ENCODE assay signal across 31 cellular contexts in genomic region chr19:39425744-39426143, GRCh38. TPM values are rescaled to one million over a fixed set of nuclear protein-coding genes. Genes with fewer than 3 reads are reported as not detected.
DNase-seq lines count a peak whose midpoint lies in the region; ATAC-seq, FAIRE-seq and TF ChIP-seq lines count a peak whose summit lies in the region.
"Had no signal": no experiment of that assay in that cellular context is flagged by ENCODE, and none has a peak within 500 bp of the region (broad histone marks: within the 10 kb centered on the region; RNA-seq: fewer than 3 reads in every experiment).

No MANE protein-coding gene starts in this region.

- ATAC-seq in HG03045 (IDR thresholded peaks at IDR 0.05; ENCODE audit: unreplicated experiment), result no peak
- ATAC-seq: activated CD8-positive, alpha-beta T cell treated with anti-CD3 and anti-CD28 coated beads for 36 hours; left ventricle myocardium superior; naive thymus-derived CD4-positive, alpha-beta T cell had no signal

- H3K9me3 Mint-ChIP-seq in activated naive CD4-positive, alpha-beta T cell treated with anti-CD3 and anti-CD28 coated beads for 36 hours, result no peaks in the 10 kb centered on the region
- H3K9me3 Mint-ChIP-seq in neural crest cell, result no peaks in the 10 kb centered on the region
- H3K9me3 Mint-ChIP-seq in HFFc6, result no peaks in the 10 kb centered on the region
- H3K9me3 Mint-ChIP-seq: activated CD8-positive, alpha-beta T cell treated with anti-CD3 and anti-CD28 coated beads for 36 hours; activated naive CD8-positive, alpha-beta T cell treated with anti-CD3 and anti-CD28 coated beads, Interleukin-2, amount 10 ng/mL, durations not matched to agents 7 days and 5 days; CD4-positive, alpha-beta memory T cell; T-helper 1 cell treated with Interleukin-12 subunit alpha and Interleukin-12 subunit beta and Interleukin-4 antibody, amounts not matched to agents 30 μg/mL and 1 μg/mL, for 36 hours had no signal

- H3K4me1 Mint-ChIP-seq in activated naive CD4-positive, alpha-beta T cell treated with anti-CD3 and anti-CD28 coated beads for 36 hours (ENCODE audit: low read depth), result peaks cover 5% of the 10 kb centered on the region
- peaks cover 34% of the 10 kb centered on the region for H3K4me1 Mint-ChIP-seq in neural crest cell
- peaks cover 21% of the 10 kb centered on the region for H3K4me1 Mint-ChIP-seq in HFFc6 (ENCODE audit: low read depth)

- H3K4me3 ChIP-seq in bronchial epithelial cell (ENCODE audit: low read depth, low read length), result no peak overlapping the region
- H3K4me3 ChIP-seq: GM23248, ovary, upper lobe of left lung had no signal

- no peak overlapping the region for H3K4me3 Mint-ChIP-seq in activated naive CD4-positive, alpha-beta T cell treated with anti-CD3 and anti-CD28 coated beads for 36 hours
- H3K4me3 Mint-ChIP-seq in neural crest cell (peak overlapping the region; percentile 1), HFFc6 (no peak overlapping the region)
- H3K4me3 Mint-ChIP-seq: activated CD8-positive, alpha-beta T cell treated with anti-CD3 and anti-CD28 coated beads for 36 hours; activated naive CD8-positive, alpha-beta T cell treated with anti-CD3 and anti-CD28 coated beads, Interleukin-2, amount 10 ng/mL, durations not matched to agents 7 days and 5 days; CD4-positive, alpha-beta memory T cell; naive thymus-derived CD4-positive, alpha-beta T cell; T-helper 1 cell treated with Interleukin-12 subunit alpha and Interleukin-12 subunit beta and Interleukin-4 antibody, amounts not matched to agents 30 μg/mL and 1 μg/mL, for 36 hours had no signal

- no peak for TF ChIP-seq CTCF in bronchial epithelial cell (IDR thresholded peaks at IDR 0.05; ENCODE audit: insufficient read depth, low read length, severe bottlenecking)
- no peak for TF ChIP-seq CTCF in neural crest cell (conservative IDR thresholded peaks at IDR 0.05)
- TF ChIP-seq CTCF in HFFc6 (IDR thresholded peaks at IDR 0.05), result no peak

- intact Hi-C loops in activated naive CD4-positive, alpha-beta T cell treated with anti-CD3 and anti-CD28 coated beads for 36 hours (cut with micrococcal nuclease), result no loop called here

- no peaks in the 10 kb centered on the region for H3K27me3 Mint-ChIP-seq in activated naive CD4-positive, alpha-beta T cell treated with anti-CD3 and anti-CD28 coated beads for 36 hours (ENCODE audit: low read depth)
- H3K27me3 Mint-ChIP-seq in neural crest cell (ENCODE audit: low read depth) (peaks cover 2% of the 10 kb centered on the region), HFFc6 (ENCODE audit: insufficient read depth) (peaks cover 14% of the 10 kb centered on the region)
- H3K27me3 Mint-ChIP-seq: activated CD8-positive, alpha-beta T cell treated with anti-CD3 and anti-CD28 coated beads for 36 hours; activated naive CD8-positive, alpha-beta T cell treated with anti-CD3 and anti-CD28 coated beads, Interleukin-2, amount 10 ng/mL, durations not matched to agents 7 days and 5 days; CD4-positive, alpha-beta memory T cell; naive thymus-derived CD4-positive, alpha-beta T cell had no signal

- no peaks in the 10 kb centered on the region for H3K27me3 ChIP-seq in bronchial epithelial cell (ENCODE audit: control insufficient read depth, insufficient read depth, low read length)
- H3K27me3 ChIP-seq: ovary, upper lobe of left lung had no signal

- no peak for DNase-seq in activated naive CD4-positive, alpha-beta T cell treated with anti-CD3 and anti-CD28 coated beads for 36 hours
- DNase-seq in activated naive CD4-positive, alpha-beta T cell treated with anti-CD3 and anti-CD28 coated beads, Interleukin-2, amount 50 U/mL, for 16 hours, result no peak
- no peak for DNase-seq in bronchial epithelial cell (ENCODE audit: low read depth)
- DNase-seq in neural crest cell (ENCODE audit: low read depth, low spot score), result no peak
- no peak for DNase-seq in HFFc6
- DNase-seq in HEK293T (ENCODE audit: extremely low spot score), result no peak
- DNase-seq in DMS153 treated with DMSO at 0.1 percent for 48 hours (lab: John Stamatoyannopoulos, UW; ENCODE audit: unreplicated experiment), result no peak
- DNase-seq: activated CD4-positive, CD25-positive, alpha-beta regulatory T cell treated with anti-CD3 and anti-CD28 coated beads, Interleukin-2, amount 50 U/mL, for 72 hours; activated CD8-positive, alpha-beta T cell treated with anti-CD3 and anti-CD28 coated beads for 36 hours; activated effector memory CD4-positive, alpha-beta T cell treated with anti-CD3 and anti-CD28 coated beads, Interleukin-2, amount 50 U/mL, for 16 hours; activated naive CD8-positive, alpha-beta T cell treated with anti-CD3 and anti-CD28 coated beads, Interleukin-2, amount 10 ng/mL, durations not matched to agents 7 days and 5 days; aorta; CD4-positive, alpha-beta memory T cell; cortex of kidney; GM23248; head of caudate nucleus; left ventricle myocardium superior; naive thymus-derived CD4-positive, alpha-beta T cell; NCI-H1436 treated with DMSO at 0.1 percent for 48 hours; NCI-H226; NCI-H526 treated with DMSO at 0.1 percent for 48 hours; NK-92 treated with Interleukin-12 subunit alpha and Interleukin-12 subunit beta, amount 100 ng/mL, for 24 hours; ovary; SK-N-SH; stimulated activated CD4-positive, alpha-beta T cell treated with anti-CD3 and anti-CD28 coated beads, Interleukin-15, amount 100 ng/mL, for 24 hours; stimulated activated naive CD4-positive, alpha-beta T cell; upper lobe of left lung had no signal

- peak; percentile 60 for FAIRE-seq in bronchial epithelial cell (lab: Jason Lieb, UNC)
- FAIRE-seq: A204.1, keratinocyte had no signal

- CTCF ChIA-PET in activated naive CD4-positive, alpha-beta T cell treated with anti-CD3 and anti-CD28 coated beads for 36 hours (lab: Charles Lee), result interaction anchor here (0.7 to 1.5 kb wide), 2 partner anchors 10 to 14 kb away, joined by 3 to 5 read pairs; partner anchors contain the start of genes PLEKHG2 and RPS16
- CTCF ChIA-PET in HEK293T (lab: Yijun Ruan, JAX), result no interaction called here

- peaks cover 1% of the 10 kb centered on the region for H3K36me3 Mint-ChIP-seq in activated naive CD4-positive, alpha-beta T cell treated with anti-CD3 and anti-CD28 coated beads for 36 hours (ENCODE audit: low read depth)
- H3K36me3 Mint-ChIP-seq in neural crest cell (ENCODE audit: low read depth) (peaks cover 14% of the 10 kb centered on the region), HFFc6 (ENCODE audit: low read depth) (peaks cover 9% of the 10 kb centered on the region)

- POLR2A ChIA-PET in HEK293T (lab: Yijun Ruan, JAX), result interaction anchor here (2.4 to 3.4 kb wide), 2 partner anchors 10 kb away, joined by 30 to 52 read pairs; partner anchors contain the start of gene RPS16

- peak overlapping the region; percentile 2 for H3K27ac Mint-ChIP-seq in activated naive CD4-positive, alpha-beta T cell treated with anti-CD3 and anti-CD28 coated beads for 36 hours
- H3K27ac Mint-ChIP-seq in neural crest cell (ENCODE audit: unreplicated experiment) (no peak overlapping the region), HFFc6 (no peak overlapping the region)
- H3K27ac Mint-ChIP-seq: activated CD8-positive, alpha-beta T cell treated with anti-CD3 and anti-CD28 coated beads for 36 hours; activated naive CD8-positive, alpha-beta T cell treated with anti-CD3 and anti-CD28 coated beads, Interleukin-2, amount 10 ng/mL, durations not matched to agents 7 days and 5 days; T-helper 1 cell treated with Interleukin-12 subunit alpha and Interleukin-12 subunit beta and Interleukin-4 antibody, amounts not matched to agents 30 μg/mL and 1 μg/mL, for 36 hours had no signal

- peaks cover 4% of the 10 kb centered on the region for H3K36me3 ChIP-seq in bronchial epithelial cell (ENCODE audit: control insufficient read depth, insufficient read depth, low read length)
- H3K36me3 ChIP-seq: ovary had no signal

TF ChIP-seq in HEK293T, 16 proteins besides CTCF, POLR2A, EP300 and RAD21 (continues in another document):
- TF ChIP-seq BHLHE40 (IDR thresholded peaks at IDR 0.05; ENCODE audit: borderline replicate concordance) (no peak), CTBP1 (IDR thresholded peaks at IDR 0.05; ENCODE audit: borderline replicate concordance) (no peak), ARNT (IDR thresholded peaks at IDR 0.05) (no peak), FOXM1 (IDR thresholded peaks at IDR 0.05; ENCODE audit: borderline replicate concordance) (no peak), L3MBTL2 (conservative IDR thresholded peaks at IDR 0.05) (no peak), TARDBP (IDR thresholded peaks at IDR 0.05) (no peak), HDGF (IDR thresholded peaks at IDR 0.05; ENCODE audit: borderline replicate concordance) (no peak), SUZ12 (IDR thresholded peaks at IDR 0.05) (no peak), SP1 (IDR thresholded peaks at IDR 0.05) (no peak), ZNF384 (IDR thresholded peaks at IDR 0.05) (no peak), FOXK2 (IDR thresholded peaks at IDR 0.05) (no peak), ELF4 (IDR thresholded peaks at IDR 0.05) (no peak), LEF1 (IDR thresholded peaks at IDR 0.05; ENCODE audit: borderline replicate concordance) (no peak)

RNA-seq across cellular contexts. Expression of gene RPS16, which starts 10.0 kb away (rescaled TPM):
- 1,000 to 10,000 TPM; 4,195 to 4,327 TPM for total RNA-seq in activated naive CD4-positive, alpha-beta T cell treated with anti-CD3 and anti-CD28 coated beads for 36 hours
- total RNA-seq in bronchial epithelial cell, result 75.3 and 94.3 TPM in 2 replicates
- 2,020 and 2,116 TPM in 2 replicates for total RNA-seq in neural crest cell
- 1,000 to 10,000 TPM; 1,647 to 2,008 (median 1,885) TPM for total RNA-seq in HFFc6 (2021; fragmentation: NEBNext Ultra II Directional; extraction: Animal tissue kit (Norgen Biotek cat#: 25700))

RNA-seq across cellular contexts. Expression of gene PLEKHG2, which starts 13.3 kb away (rescaled TPM):
- total RNA-seq in activated naive CD4-positive, alpha-beta T cell treated with anti-CD3 and anti-CD28 coated beads for 36 hours, result 10 to 100 TPM; 27.3 to 34.6 TPM
- total RNA-seq in bronchial epithelial cell, result 3.3 and 5.3 TPM in 2 replicates
- 120 and 135 TPM in 2 replicates for total RNA-seq in neural crest cell
- total RNA-seq in HFFc6 (2021; fragmentation: NEBNext Ultra II Directional; extraction: Animal tissue kit (Norgen Biotek cat#: 25700)), result 10 to 100 TPM; 38.3 to 56.0 (median 45.7) TPM

RNA-seq across cellular contexts. Expression of gene ZFP36, which starts 19.1 kb away (rescaled TPM):
- total RNA-seq in activated naive CD4-positive, alpha-beta T cell treated with anti-CD3 and anti-CD28 coated beads for 36 hours, result 100 to 1,000 TPM; 113 to 116 TPM
- total RNA-seq in bronchial epithelial cell, result 3.4 and 5.0 TPM in 2 replicates
- total RNA-seq in neural crest cell, result 4.0 TPM in 2 replicates
- total RNA-seq in HFFc6 (2021; fragmentation: NEBNext Ultra II Directional; extraction: Animal tissue kit (Norgen Biotek cat#: 25700)), result 10 to 100 TPM; 30.9 to 81.6 (median 68.5) TPM

RNA-seq across cellular contexts. Expression of gene SUPT5H, which starts 19.6 kb away (rescaled TPM):
- total RNA-seq in activated naive CD4-positive, alpha-beta T cell treated with anti-CD3 and anti-CD28 coated beads for 36 hours, result 100 to 1,000 TPM; 129 to 139 TPM
- 41.9 and 48.1 TPM in 2 replicates for total RNA-seq in bronchial epithelial cell
- total RNA-seq in neural crest cell, result 129 and 140 TPM in 2 replicates
- total RNA-seq in HFFc6 (2021; fragmentation: NEBNext Ultra II Directional; extraction: Animal tissue kit (Norgen Biotek cat#: 25700)), result 100 to 1,000 TPM; 102 to 129 (median 107) TPM

RNA-seq across cellular contexts. Expression of gene MED29, which starts 34.6 kb away (rescaled TPM):
- total RNA-seq in activated naive CD4-positive, alpha-beta T cell treated with anti-CD3 and anti-CD28 coated beads for 36 hours, result 10 to 100 TPM; 18.0 to 18.5 TPM
- 6.8 and 7.7 TPM in 2 replicates for total RNA-seq in bronchial epithelial cell
- 37.3 and 40.3 TPM in 2 replicates for total RNA-seq in neural crest cell
- 10 to 100 TPM; 38.2 to 48.5 (median 45.2) TPM for total RNA-seq in HFFc6 (2021; fragmentation: NEBNext Ultra II Directional; extraction: Animal tissue kit (Norgen Biotek cat#: 25700))

Comparison
In these comparisons a context has a peak if more than half of its experiments do, and no peak if none do; other contexts are left out.
1. RNA of gene RPS16, which starts 10.0 kb away (total RNA-seq): 4,195 to 4,327 TPM in activated naive CD4-positive, alpha-beta T cell treated with anti-CD3 and anti-CD28 coated beads for 36 hours, 2,020 to 2,116 TPM in neural crest cell and 1,647 to 2,008 TPM in HFFc6; 75.3 to 94.3 TPM in bronchial epithelial cell; every median in the first group is over 10 times any median in the second.